In the genomic region with DNA sequence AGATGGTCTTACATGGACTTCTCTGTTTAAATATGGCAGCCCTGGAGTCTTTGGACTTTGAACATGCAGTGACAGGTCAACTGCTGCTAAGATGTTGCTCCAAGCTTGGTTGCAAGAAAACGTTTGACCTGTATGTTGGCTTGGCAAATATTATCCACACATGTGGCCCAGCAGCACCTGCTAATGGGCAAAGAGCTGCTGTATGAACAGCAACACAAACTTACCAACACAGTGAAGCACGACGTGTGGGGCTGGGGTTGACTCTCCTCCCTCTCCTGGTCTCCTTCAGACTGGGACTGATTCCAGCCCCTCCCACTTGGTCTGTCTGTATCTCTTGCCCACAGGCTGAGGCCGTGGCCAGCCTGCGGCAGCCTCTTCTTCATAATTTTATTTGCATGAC, we compare ENCODE assay signal across 12 cellular contexts. TPM values are rescaled to one million over a fixed set of nuclear protein-coding genes. Genes with fewer than 3 reads are reported as not detected.
DNase-seq lines count a peak whose midpoint lies in the region; ATAC-seq and TF ChIP-seq lines count a peak whose summit lies in the region.
"Had no signal": no experiment of that assay in that cellular context is flagged by ENCODE, and none has a peak within 500 bp of the region (broad histone marks: within the 10 kb centered on the region; RNA-seq: fewer than 3 reads in every experiment).

No MANE protein-coding gene starts in this region.

- H3K27me3 ChIP-seq in liver (ENCODE audit: control insufficient read depth in 4 of 4, insufficient read depth in 4 of 4, low read length in 3 of 4) (peaks cover 0 to 2% (median 0%) of the 10 kb centered on the region in 4 donors), thoracic aorta (replicated peaks; ENCODE audit: insufficient read depth) (no peaks in the 10 kb centered on the region)

- H3K4me1 ChIP-seq in liver (ENCODE audit: control insufficient read depth in 4 of 4, insufficient read depth in 4 of 4, low read length in 3 of 4) (peaks cover 0 to 2% (median 0%) of the 10 kb centered on the region in 4 donors), thoracic aorta (ENCODE audit: control insufficient read depth in 1 of 2, low read depth in 2 of 2) (peaks cover 17 to 32% of the 10 kb centered on the region in 2 donors)

- DNase-seq in NCI-H2227 (lab: John Stamatoyannopoulos, UW; ENCODE audit: unreplicated experiment) = peak; percentile 27
- peak; percentile 49 for DNase-seq in astrocyte of the spinal cord (ENCODE audit: low read depth, low spot score)
- no peak for DNase-seq in thoracic aorta (ENCODE audit: low spot score)
- DNase-seq in NCI-H524 treated with DMSO at 0.1 percent for 48 hours (lab: John Stamatoyannopoulos, UW) = no peak
- no peak for DNase-seq in stimulated activated naive CD8-positive, alpha-beta T cell treated with anti-CD3 and anti-CD28 coated beads, Interleukin-15, Interleukin-2, amounts not matched to agents 100 U/mL and 50 U/mL, for 24 hours
- DNase-seq: activated naive CD8-positive, alpha-beta T cell treated with anti-CD3 and anti-CD28 coated beads, Interleukin-2, amount 50 U/mL, for 24 hours; KBM-7 had no signal

- H3K4me3 ChIP-seq in astrocyte of the spinal cord (ENCODE audit: low read depth, low read length) = no peak overlapping the region
- no peak overlapping the region for H3K4me3 ChIP-seq in liver (ENCODE audit: low read depth in 1 of 3, low read length in 3 of 3)
- peak overlapping the region; percentile 71 for H3K4me3 ChIP-seq in thoracic aorta

- no peak for TF ChIP-seq CTCF in astrocyte of the spinal cord (IDR thresholded peaks at IDR 0.05; ENCODE audit: low read depth, low read length)
- TF ChIP-seq CTCF in liver (IDR thresholded peaks at IDR 0.05; ENCODE audit: low read depth, low read length, missing input control) = no peak
- no peak for TF ChIP-seq CTCF in thoracic aorta (IDR thresholded peaks at IDR 0.05)

- ATAC-seq in thoracic aorta (ENCODE audit: insufficient number of reproducible peaks, low FRiP score, low read depth) (no peak), HG03175 (IDR thresholded peaks at IDR 0.05; ENCODE audit: unreplicated experiment) (no peak), GM21825 (IDR thresholded peaks at IDR 0.05; ENCODE audit: unreplicated experiment) (no peak)
- no peak for ATAC-seq in stimulated activated naive CD8-positive, alpha-beta T cell treated with anti-CD3 and anti-CD28 coated beads, Interleukin-15, Interleukin-2, amounts not matched to agents 100 U/mL and 50 U/mL, for 24 hours
- ATAC-seq: activated naive CD8-positive, alpha-beta T cell treated with anti-CD3 and anti-CD28 coated beads, Interleukin-2, amount 50 U/mL, for 24 hours had no signal

- H3K27ac ChIP-seq in liver (ENCODE audit: low read depth in 1 of 2, low read length in 2 of 2) (peak overlapping the region; percentile 16 to 25), thoracic aorta (peak overlapping the region; percentile 86 to 94)

- in situ Hi-C loops in astrocyte of the spinal cord (cut with HindIII; ENCODE audit: low sequenced_read_pairs) = no loop called here

- WGBS in liver = 56% methylated on average over 5 of the region's 5 CpGs

- H3K36me3 ChIP-seq in liver (ENCODE audit: control insufficient read depth in 4 of 4, insufficient read depth in 3 of 4, low read depth in 1 of 4, low read length in 3 of 4) = no peaks in the 10 kb centered on the region
- H3K36me3 ChIP-seq in thoracic aorta = no peaks in the 10 kb centered on the region

- TF ChIP-seq RAD21 in liver (IDR thresholded peaks at IDR 0.05) = no peak

- no peak overlapping the region for H3K9ac ChIP-seq in liver (ENCODE audit: low read depth in 1 of 2, low read length in 2 of 2)

- no peaks in the 10 kb centered on the region for H3K9me3 ChIP-seq in liver (ENCODE audit: control insufficient read depth in 4 of 4, low read length in 3 of 4)
- no peaks in the 10 kb centered on the region for H3K9me3 ChIP-seq in thoracic aorta

TF ChIP-seq in liver, 16 proteins besides CTCF, POLR2A, EP300 and RAD21:
- TF ChIP-seq JUND (IDR thresholded peaks at IDR 0.05) (no peak), SP1 (IDR thresholded peaks at IDR 0.05) (no peak), FOXA1 (IDR thresholded peaks at IDR 0.05) (no peak), EGR1 (IDR thresholded peaks at IDR 0.05; ENCODE audit: low read depth in 2 of 2) (no peak), TAF1 (conservative IDR thresholded peaks at IDR 0.05) (no peak), GABPA (IDR thresholded peaks at IDR 0.05 in 1 of 2, conservative IDR thresholded peaks at IDR 0.05 in 1 of 2) (no peak), NR2F2 (IDR thresholded peaks at IDR 0.05) (no peak), RXRA (IDR thresholded peaks at IDR 0.05) (no peak), FOXA2 (IDR thresholded peaks at IDR 0.05) (no peak)
- TF ChIP-seq, protein P1, sequence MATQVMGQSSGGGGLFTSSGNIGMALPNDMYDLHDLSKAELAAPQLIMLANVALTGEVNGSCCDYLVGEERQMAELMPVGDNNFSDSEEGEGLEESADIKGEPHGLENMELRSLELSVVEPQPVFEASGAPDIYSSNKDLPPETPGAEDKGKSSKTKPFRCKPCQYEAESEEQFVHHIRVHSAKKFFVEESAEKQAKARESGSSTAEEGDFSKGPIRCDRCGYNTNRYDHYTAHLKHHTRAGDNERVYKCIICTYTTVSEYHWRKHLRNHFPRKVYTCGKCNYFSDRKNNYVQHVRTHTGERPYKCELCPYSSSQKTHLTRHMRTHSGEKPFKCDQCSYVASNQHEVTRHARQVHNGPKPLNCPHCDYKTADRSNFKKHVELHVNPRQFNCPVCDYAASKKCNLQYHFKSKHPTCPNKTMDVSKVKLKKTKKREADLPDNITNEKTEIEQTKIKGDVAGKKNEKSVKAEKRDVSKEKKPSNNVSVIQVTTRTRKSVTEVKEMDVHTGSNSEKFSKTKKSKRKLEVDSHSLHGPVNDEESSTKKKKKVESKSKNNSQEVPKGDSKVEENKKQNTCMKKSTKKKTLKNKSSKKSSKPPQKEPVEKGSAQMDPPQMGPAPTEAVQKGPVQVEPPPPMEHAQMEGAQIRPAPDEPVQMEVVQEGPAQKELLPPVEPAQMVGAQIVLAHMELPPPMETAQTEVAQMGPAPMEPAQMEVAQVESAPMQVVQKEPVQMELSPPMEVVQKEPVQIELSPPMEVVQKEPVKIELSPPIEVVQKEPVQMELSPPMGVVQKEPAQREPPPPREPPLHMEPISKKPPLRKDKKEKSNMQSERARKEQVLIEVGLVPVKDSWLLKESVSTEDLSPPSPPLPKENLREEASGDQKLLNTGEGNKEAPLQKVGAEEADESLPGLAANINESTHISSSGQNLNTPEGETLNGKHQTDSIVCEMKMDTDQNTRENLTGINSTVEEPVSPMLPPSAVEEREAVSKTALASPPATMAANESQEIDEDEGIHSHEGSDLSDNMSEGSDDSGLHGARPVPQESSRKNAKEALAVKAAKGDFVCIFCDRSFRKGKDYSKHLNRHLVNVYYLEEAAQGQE (IDR thresholded peaks at IDR 0.05) = no peak
- TF ChIP-seq, protein P2, sequence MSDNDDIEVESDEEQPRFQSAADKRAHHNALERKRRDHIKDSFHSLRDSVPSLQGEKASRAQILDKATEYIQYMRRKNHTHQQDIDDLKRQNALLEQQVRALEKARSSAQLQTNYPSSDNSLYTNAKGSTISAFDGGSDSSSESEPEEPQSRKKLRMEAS (IDR thresholded peaks at IDR 0.05) = no peak
- TF ChIP-seq, protein P3, sequence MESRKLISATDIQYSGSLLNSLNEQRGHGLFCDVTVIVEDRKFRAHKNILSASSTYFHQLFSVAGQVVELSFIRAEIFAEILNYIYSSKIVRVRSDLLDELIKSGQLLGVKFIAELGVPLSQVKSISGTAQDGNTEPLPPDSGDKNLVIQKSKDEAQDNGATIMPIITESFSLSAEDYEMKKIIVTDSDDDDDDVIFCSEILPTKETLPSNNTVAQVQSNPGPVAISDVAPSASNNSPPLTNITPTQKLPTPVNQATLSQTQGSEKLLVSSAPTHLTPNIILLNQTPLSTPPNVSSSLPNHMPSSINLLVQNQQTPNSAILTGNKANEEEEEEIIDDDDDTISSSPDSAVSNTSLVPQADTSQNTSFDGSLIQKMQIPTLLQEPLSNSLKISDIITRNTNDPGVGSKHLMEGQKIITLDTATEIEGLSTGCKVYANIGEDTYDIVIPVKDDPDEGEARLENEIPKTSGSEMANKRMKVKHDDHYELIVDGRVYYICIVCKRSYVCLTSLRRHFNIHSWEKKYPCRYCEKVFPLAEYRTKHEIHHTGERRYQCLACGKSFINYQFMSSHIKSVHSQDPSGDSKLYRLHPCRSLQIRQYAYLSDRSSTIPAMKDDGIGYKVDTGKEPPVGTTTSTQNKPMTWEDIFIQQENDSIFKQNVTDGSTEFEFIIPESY (IDR thresholded peaks at IDR 0.05) = no peak

RNA-seq across cellular contexts. Expression of a gene that starts 3.8 kb away (rescaled TPM):
- under 1 TPM; 0.28 to 0.33 TPM for total RNA-seq in liver
- under 1 TPM; 0.19 to 0.42 TPM for polyA plus RNA-seq in liver
- 10 to 100 TPM in 1 of 2 donors, 1 to 10 TPM in 1; 9.6 to 13.6 TPM for total RNA-seq in thoracic aorta
- total RNA-seq: activated CD8-positive, alpha-beta memory T cell treated with anti-CD3 and anti-CD28 coated beads for 36 hours; epithelial cell of proximal tubule had no signal

Comparison
In these comparisons a context has a peak if more than half of its experiments do, and no peak if none do; other contexts are left out.
1. DNase-seq: peak in NCI-H2227 (single experiment) and astrocyte of the spinal cord (single experiment); none in thoracic aorta (single experiment), NCI-H524 treated with DMSO at 0.1 percent for 48 hours (single experiment) and stimulated activated naive CD8-positive, alpha-beta T cell treated with anti-CD3 and anti-CD28 coated beads, Interleukin-15, Interleukin-2, amounts not matched to agents 100 U/mL and 50 U/mL, for 24 hours (single experiment).
2. RNA of a gene that starts 3.8 kb away (total RNA-seq): 9.6 to 13.6 TPM in thoracic aorta; 0.28 to 0.33 TPM in liver; every median in the first group is over 4 times any median in the second.